In the genomic region with DNA sequence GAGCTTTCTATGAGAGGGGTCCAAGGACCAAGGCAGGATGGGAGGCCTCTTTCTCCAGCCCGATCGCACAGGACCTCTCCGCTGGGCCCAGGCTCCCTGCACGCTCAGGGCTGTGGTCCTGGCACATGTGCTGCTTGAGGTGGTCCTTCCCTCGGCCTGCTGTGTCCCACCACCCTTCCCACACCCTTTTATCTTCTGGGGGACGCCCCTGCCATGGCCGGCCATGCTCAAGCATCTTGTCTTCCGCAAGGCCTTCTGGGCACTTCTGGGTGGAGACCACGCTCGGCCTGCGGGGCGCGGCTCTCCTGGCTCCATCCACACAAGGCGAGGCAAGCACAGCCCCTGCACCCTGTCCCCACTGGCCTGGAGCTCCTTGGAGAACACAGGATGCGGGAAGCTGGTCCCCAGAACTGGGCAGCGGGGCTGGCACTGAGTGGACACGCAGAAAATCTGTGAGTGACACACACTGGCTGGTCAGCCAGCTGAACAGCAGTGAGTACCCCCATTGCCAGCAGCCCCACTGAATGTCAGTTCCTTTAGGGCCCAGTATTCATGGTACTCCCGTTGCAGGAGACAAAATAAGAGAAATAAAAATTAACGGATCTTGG, we compare ENCODE assay signal across 15 cellular contexts.
A peak's percentile ranks its signal among the peaks of the same experiment; 100 is the strongest.
DNase-seq lines count a peak whose midpoint lies in the region; ATAC-seq, FAIRE-seq and TF ChIP-seq lines count a peak whose summit lies in the region.
"Had no signal": no experiment of that assay in that cellular context is flagged by ENCODE, and none has a peak within 500 bp of the region (broad histone marks: within the 10 kb centered on the region; RNA-seq: fewer than 3 reads in every experiment).

No MANE protein-coding gene starts in this region.

- H3K4me3 ChIP-seq in endodermal cell (ENCODE audit: low read length), result no peak overlapping the region
- H3K4me3 ChIP-seq in neuronal stem cell (ENCODE audit: low read length in 2 of 2), result no peak overlapping the region
- no peak overlapping the region for H3K4me3 ChIP-seq in upper lobe of left lung

- no peaks in the 10 kb centered on the region for H3K27me3 Mint-ChIP-seq in endodermal cell (ENCODE audit: insufficient read depth)

- ATAC-seq in upper lobe of left lung (ENCODE audit: low FRiP score in 2 of 2) (peak in 1 of 2 donors; percentile 42), SK-N-SH treated with all-trans-retinoic acid at 6 μM for 48 hours (no peak)

- H4K8ac ChIP-seq in neuronal stem cell (ENCODE audit: low read depth, low read length), result no peak overlapping the region

- H4K91ac ChIP-seq in neuronal stem cell (ENCODE audit: low read depth, low read length, poor library complexity), result no peak overlapping the region

- H3K18ac ChIP-seq in neuronal stem cell (ENCODE audit: low read length), result peak overlapping the region; percentile 63

- H3K27ac Mint-ChIP-seq in endodermal cell, result no peak overlapping the region

- no peak overlapping the region for H3K4ac ChIP-seq in neuronal stem cell (ENCODE audit: low read length)

- H3K27me3 ChIP-seq in endodermal cell (ENCODE audit: control insufficient read depth, insufficient read depth, low read length, poor library complexity, severe bottlenecking), result no peaks in the 10 kb centered on the region
- H3K27me3 ChIP-seq in neuronal stem cell (ENCODE audit: control insufficient read depth in 3 of 3, insufficient read depth in 3 of 3, low read depth in 1 of 3, low read length in 3 of 3), result no peaks in the 10 kb centered on the region
- no peaks in the 10 kb centered on the region for H3K27me3 ChIP-seq in upper lobe of left lung

- H2BK120ac ChIP-seq in neuronal stem cell (ENCODE audit: low read depth, low read length), result no peak overlapping the region

- no peak overlapping the region for H3K14ac ChIP-seq in neuronal stem cell (ENCODE audit: low read length)

- H2AFZ ChIP-seq in neuronal stem cell (ENCODE audit: low read length), result no peak overlapping the region

- no peaks in the 10 kb centered on the region for H3K9me3 ChIP-seq in endodermal cell (ENCODE audit: control insufficient read depth, low read length)
- H3K9me3 ChIP-seq in neuronal stem cell (replicated peaks in 1 of 2; ENCODE audit: control insufficient read depth in 2 of 2, insufficient read depth in 1 of 2, low read depth in 1 of 2, low read length in 2 of 2), result no peaks in the 10 kb centered on the region
- no peaks in the 10 kb centered on the region for H3K9me3 ChIP-seq in upper lobe of left lung
- H3K9me3 ChIP-seq: Caco-2 had no signal

- H3K4me1 Mint-ChIP-seq in endodermal cell, result no peaks in the 10 kb centered on the region

- no peak overlapping the region for H2AK5ac ChIP-seq in neuronal stem cell (ENCODE audit: low read depth, low read length)

- H3K4me1 ChIP-seq in endodermal cell (ENCODE audit: control insufficient read depth, insufficient read depth, low read length) (no peaks in the 10 kb centered on the region), neuronal stem cell (ENCODE audit: control insufficient read depth in 2 of 2, insufficient read depth in 1 of 2, low read depth in 1 of 2, low read length in 2 of 2) (peaks cover 0 to 9% of the 10 kb centered on the region in 2 donors), upper lobe of left lung (no peaks in the 10 kb centered on the region)
- H3K4me1 ChIP-seq: Caco-2 had no signal

- peak; percentile 58 for DNase-seq in activated effector memory CD4-positive, alpha-beta T cell treated with anti-CD3 and anti-CD28 coated beads, Interleukin-2, amount 50 U/mL, for 16 hours
- DNase-seq in activated effector memory CD4-positive, alpha-beta T cell treated with Interleukin-2 at 50 U/mL for 16 hours, result no peak
- DNase-seq in endodermal cell, result peak; percentile 20
- no peak for DNase-seq in neuronal stem cell (ENCODE audit: low spot score)
- DNase-seq in upper lobe of left lung, result peak; percentile 15 to 71
- DNase-seq in frontal cortex (ENCODE audit: low spot score in 2 of 2), result no peak
- DNase-seq in SIG-M5 (lab: John Stamatoyannopoulos, UW), result no peak
- DNase-seq: DMS53, HCEC 1CT, NCI-H1417 treated with DMSO at 0.1 percent for 48 hours, NCI-H2029 had no signal

- FAIRE-seq in frontal cortex (lab: Jason Lieb, UNC), result no peak
- FAIRE-seq: A204.1, RCC 7860 had no signal

- no peak for TF ChIP-seq EP300 in upper lobe of left lung (IDR thresholded peaks at IDR 0.05)

- H3K4me2 ChIP-seq in neuronal stem cell (ENCODE audit: insufficient read depth, low read length, poor library complexity, severe bottlenecking), result no peak overlapping the region

- no peaks in the 10 kb centered on the region for H3K36me3 Mint-ChIP-seq in endodermal cell (ENCODE audit: low read depth)

- TF ChIP-seq CTCF in endodermal cell (conservative IDR thresholded peaks at IDR 0.05) (no peak), upper lobe of left lung (IDR thresholded peaks at IDR 0.05) (no peak)

- no peaks in the 10 kb centered on the region for H3K36me3 ChIP-seq in endodermal cell (ENCODE audit: control insufficient read depth, insufficient read depth, low read length)
- H3K36me3 ChIP-seq in neuronal stem cell (replicated peaks in 1 of 2; ENCODE audit: control insufficient read depth in 2 of 2, insufficient read depth in 2 of 2, low read length in 2 of 2), result no peaks in the 10 kb centered on the region
- H3K36me3 ChIP-seq in upper lobe of left lung, result no peaks in the 10 kb centered on the region

- no peaks in the 10 kb centered on the region for H3K79me1 ChIP-seq in neuronal stem cell (ENCODE audit: low read depth, low read length)

- H3K9me3 Mint-ChIP-seq in endodermal cell, result no peaks in the 10 kb centered on the region

- peak overlapping the region; percentile 77 for H3K23ac ChIP-seq in neuronal stem cell (ENCODE audit: low read depth, low read length, poor library complexity)

- H3K9ac ChIP-seq in endodermal cell (ENCODE audit: extremely low read depth, low read length, poor library complexity, severe bottlenecking) (no peak overlapping the region), neuronal stem cell (ENCODE audit: low read depth, low read length, poor library complexity) (no peak overlapping the region)

- no peak overlapping the region for H3K27ac ChIP-seq in endodermal cell (ENCODE audit: low read depth, low read length)
- H3K27ac ChIP-seq in neuronal stem cell (replicated peaks; ENCODE audit: low read length), result no peak overlapping the region
- H3K27ac ChIP-seq in upper lobe of left lung, result no peak overlapping the region

- H2BK15ac ChIP-seq in neuronal stem cell (ENCODE audit: low read length), result no peak overlapping the region

- peak overlapping the region; percentile 73 for H2BK12ac ChIP-seq in neuronal stem cell (ENCODE audit: low read length)

- peak overlapping the region; percentile 55 for H2BK5ac ChIP-seq in neuronal stem cell (ENCODE audit: low read length)

- H3K4me3 Mint-ChIP-seq in endodermal cell, result no peak overlapping the region

- WGBS in endodermal cell (ENCODE audit: insufficient coverage in 1 of 2, insufficient read length in 1 of 2), 2 experiments, result 85 to 86% methylated on average over 8 to 19 of the region's 19 CpGs
- WGBS in neuronal stem cell (ENCODE audit: extremely low coverage in 2 of 2, insufficient read length in 2 of 2, insufficient replicate concordance in 1 of 2), 2 donors, result no CpG with 5 or more reads among the region's 19 CpGs
- 77 to 86% methylated on average over 12 to 19 of the region's 19 CpGs for WGBS in upper lobe of left lung, 2 donors

- TF ChIP-seq POLR2A in upper lobe of left lung (IDR thresholded peaks at IDR 0.05), result no peak

TF ChIP-seq in SK-N-SH treated with all-trans-retinoic acid at 6 μM for 48 hours, 23 proteins besides CTCF, POLR2A, EP300 and RAD21:
- TF ChIP-seq, protein P1, sequence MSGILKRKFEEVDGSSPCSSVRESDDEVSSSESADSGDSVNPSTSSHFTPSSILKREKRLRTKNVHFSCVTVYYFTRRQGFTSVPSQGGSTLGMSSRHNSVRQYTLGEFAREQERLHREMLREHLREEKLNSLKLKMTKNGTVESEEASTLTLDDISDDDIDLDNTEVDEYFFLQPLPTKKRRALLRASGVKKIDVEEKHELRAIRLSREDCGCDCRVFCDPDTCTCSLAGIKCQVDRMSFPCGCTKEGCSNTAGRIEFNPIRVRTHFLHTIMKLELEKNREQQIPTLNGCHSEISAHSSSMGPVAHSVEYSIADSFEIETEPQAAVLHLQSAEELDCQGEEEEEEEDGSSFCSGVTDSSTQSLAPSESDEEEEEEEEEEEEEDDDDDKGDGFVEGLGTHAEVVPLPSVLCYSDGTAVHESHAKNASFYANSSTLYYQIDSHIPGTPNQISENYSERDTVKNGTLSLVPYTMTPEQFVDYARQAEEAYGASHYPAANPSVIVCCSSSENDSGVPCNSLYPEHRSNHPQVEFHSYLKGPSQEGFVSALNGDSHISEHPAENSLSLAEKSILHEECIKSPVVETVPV (CRISPR knock-in tag; IDR thresholded peaks at IDR 0.05), result no peak
- TF ChIP-seq BACH2 (CRISPR knock-in tag; IDR thresholded peaks at IDR 0.05; ENCODE audit: borderline replicate concordance) (no peak), ESRRG (CRISPR knock-in tag; IDR thresholded peaks at IDR 0.05) (no peak), ZC3H10 (CRISPR knock-in tag; IDR thresholded peaks at IDR 0.05) (no peak), ZNF565 (CRISPR knock-in tag; conservative IDR thresholded peaks at IDR 0.05; ENCODE audit: low read depth) (no peak), CSDC2 (CRISPR knock-in tag; IDR thresholded peaks at IDR 0.05) (no peak), OSR1 (CRISPR knock-in tag; IDR thresholded peaks at IDR 0.05) (no peak), ZFP30 (CRISPR knock-in tag; IDR thresholded peaks at IDR 0.05) (no peak), TCF4 (CRISPR knock-in tag; IDR thresholded peaks at IDR 0.05; ENCODE audit: borderline replicate concordance) (no peak)

Comparison
In these comparisons a context has a peak if more than half of its experiments do, and no peak if none do; other contexts are left out.
1. DNase-seq: peak in activated effector memory CD4-positive, alpha-beta T cell treated with anti-CD3 and anti-CD28 coated beads, Interleukin-2, amount 50 U/mL, for 16 hours (single experiment), endodermal cell (single experiment) and upper lobe of left lung (2 of 2); none in activated effector memory CD4-positive, alpha-beta T cell treated with Interleukin-2 at 50 U/mL for 16 hours (single experiment), neuronal stem cell (single experiment), frontal cortex (0 of 2) and SIG-M5 (single experiment).